21 cellular contexts compared by ENCODE assay signal in genomic region chr2:159086874-159087273, GRCh38.
DNase-seq lines count a peak whose midpoint lies in the region; ATAC-seq, FAIRE-seq and TF ChIP-seq lines count a peak whose summit lies in the region.
"Had no signal": no experiment of that assay in that cellular context is flagged by ENCODE, and none has a peak within 500 bp of the region (broad histone marks: within the 10 kb centered on the region; RNA-seq: fewer than 3 reads in every experiment).

No MANE protein-coding gene starts in this region.

- no peaks in the 10 kb centered on the region for H3K27me3 ChIP-seq in astrocyte (ENCODE audit: insufficient read depth, low read length)
- H3K27me3 ChIP-seq: adrenal gland, suprapubic skin had no signal

- no peak overlapping the region for H3K9ac ChIP-seq in astrocyte (ENCODE audit: low read length)
- H3K9ac ChIP-seq: SK-N-SH had no signal

- H3K4me3 ChIP-seq in astrocyte (ENCODE audit: insufficient read depth, low read depth, low read length) = no peak overlapping the region
- H3K4me3 ChIP-seq: adrenal gland, prostate gland, skin epidermis, suprapubic skin had no signal

- H3K79me2 ChIP-seq in astrocyte (ENCODE audit: insufficient read depth, low read length) = peaks cover 55% of the 10 kb centered on the region

- TF ChIP-seq CTCF in HFFc6 (IDR thresholded peaks at IDR 0.05) (no peak), astrocyte (IDR thresholded peaks at IDR 0.05; ENCODE audit: insufficient read depth, low read depth, low read length) (no peak)

- H4K20me1 ChIP-seq in astrocyte (ENCODE audit: insufficient read depth, low read length) = no peaks in the 10 kb centered on the region

- H3K9me3 Mint-ChIP-seq in HFFc6 (no peaks in the 10 kb centered on the region), astrocyte (ENCODE audit: unreplicated experiment) (no peaks in the 10 kb centered on the region)
- H3K9me3 Mint-ChIP-seq in naive thymus-derived CD8-positive, alpha-beta T cell = no peaks in the 10 kb centered on the region
- H3K9me3 Mint-ChIP-seq: activated T-helper 17 cell treated with anti-CD3 and anti-CD28 coated beads, Interleukin-2, amount 50 U/mL, for 72 hours; CD4-positive, alpha-beta memory T cell; dendritic cell treated with granulocyte-macrophage colony-stimulating factor and Interleukin-4, amounts not matched to agents 40 ng/mL and 50 ng/mL, for 4 days had no signal

- no peak for FAIRE-seq in astrocyte (lab: Jason Lieb, UNC)
- FAIRE-seq: bronchial epithelial cell, RCC 7860 had no signal

- H3K27ac Mint-ChIP-seq in HFFc6 (peak overlapping the region; percentile 27), astrocyte (ENCODE audit: unreplicated experiment) (peak overlapping the region; percentile 10)
- peak overlapping the region in 7 of 10 donors; percentile 12 to 78 (median 49) for H3K27ac Mint-ChIP-seq in naive thymus-derived CD8-positive, alpha-beta T cell
- H3K27ac Mint-ChIP-seq: activated T-helper 17 cell treated with anti-CD3 and anti-CD28 coated beads, Interleukin-2, amount 50 U/mL, for 72 hours; dendritic cell treated with granulocyte-macrophage colony-stimulating factor and Interleukin-4, amounts not matched to agents 40 ng/mL and 50 ng/mL, for 4 days had no signal

- no peaks in the 10 kb centered on the region for H3K9me3 ChIP-seq in astrocyte (ENCODE audit: insufficient read depth, low read depth, low read length)
- H3K9me3 ChIP-seq: adrenal gland, prostate gland, SK-N-SH, suprapubic skin had no signal

- H3K4me1 ChIP-seq in astrocyte (ENCODE audit: insufficient read depth, low read length) = peaks cover 47% of the 10 kb centered on the region

- peak in 1 of 2 donors; percentile 33 for ATAC-seq in naive thymus-derived CD8-positive, alpha-beta T cell
- no peak for ATAC-seq in HG02642 (IDR thresholded peaks at IDR 0.05; ENCODE audit: poor library complexity, unreplicated experiment)
- ATAC-seq in HG03354 (IDR thresholded peaks at IDR 0.05; ENCODE audit: poor library complexity, severe bottlenecking, unreplicated experiment) = no peak
- ATAC-seq: activated T-helper 17 cell treated with anti-CD3 and anti-CD28 coated beads, Interleukin-2, amount 50 U/mL, for 72 hours had no signal

- H3K4me3 Mint-ChIP-seq in HFFc6 = no peak overlapping the region
- no peak overlapping the region for H3K4me3 Mint-ChIP-seq in astrocyte (ENCODE audit: unreplicated experiment)
- peak overlapping the region in 6 of 10 donors; percentile 3 to 42 (median 25) for H3K4me3 Mint-ChIP-seq in naive thymus-derived CD8-positive, alpha-beta T cell
- H3K4me3 Mint-ChIP-seq: activated T-helper 17 cell treated with anti-CD3 and anti-CD28 coated beads, Interleukin-2, amount 50 U/mL, for 72 hours; dendritic cell treated with granulocyte-macrophage colony-stimulating factor and Interleukin-4, amounts not matched to agents 40 ng/mL and 50 ng/mL, for 4 days had no signal

- H3K27me3 Mint-ChIP-seq in HFFc6 (ENCODE audit: insufficient read depth) (no peaks in the 10 kb centered on the region; the same call in none of the 2 replicates), astrocyte (ENCODE audit: low read depth, unreplicated experiment) (no peaks in the 10 kb centered on the region)
- no peaks in the 10 kb centered on the region for H3K27me3 Mint-ChIP-seq in naive thymus-derived CD8-positive, alpha-beta T cell
- H3K27me3 Mint-ChIP-seq: activated T-helper 17 cell treated with anti-CD3 and anti-CD28 coated beads, Interleukin-2, amount 50 U/mL, for 72 hours; dendritic cell treated with granulocyte-macrophage colony-stimulating factor and Interleukin-4, amounts not matched to agents 40 ng/mL and 50 ng/mL, for 4 days had no signal

- H3K36me3 Mint-ChIP-seq in HFFc6 (ENCODE audit: low read depth) = no peaks in the 10 kb centered on the region
- peaks cover 7% of the 10 kb centered on the region for H3K36me3 Mint-ChIP-seq in astrocyte (ENCODE audit: low read depth, unreplicated experiment)
- no peaks in the 10 kb centered on the region for H3K36me3 Mint-ChIP-seq in naive thymus-derived CD8-positive, alpha-beta T cell
- H3K36me3 Mint-ChIP-seq: CD4-positive, alpha-beta memory T cell had no signal

- DNase-seq in COLO829 (ENCODE audit: low spot score) (peak; percentile 71), HFFc6 (no peak), astrocyte (ENCODE audit: low read depth) (no peak), NCI-H748 (lab: John Stamatoyannopoulos, UW; ENCODE audit: unreplicated experiment) (no peak)
- no peak for DNase-seq in naive thymus-derived CD8-positive, alpha-beta T cell
- DNase-seq: activated CD4-positive, alpha-beta T cell treated with anti-CD3 and anti-CD28 coated beads, Interleukin-2, amount 50 U/mL, for 1 hour; CD4-positive, alpha-beta memory T cell; NCI-H1105; NCI-H2081 treated with DMSO at 0.1 percent for 48 hours; SK-N-SH; stimulated activated CD4-positive, alpha-beta T cell treated with anti-CD3 and anti-CD28 coated beads, Interleukin-1b, Interleukin-23, amount 100 ng/mL, for 48 hours had no signal

- POLR2A ChIA-PET in naive thymus-derived CD8-positive, alpha-beta T cell (lab: Charles Lee) = interaction anchor here (0.6 to 0.7 kb wide), 4 partner anchors 32 to 1646 kb away, joined by 3 read pairs; no protein-coding TSS in a partner anchor

- H3K27ac ChIP-seq in astrocyte (ENCODE audit: low read depth, low read length) = no peak overlapping the region
- H3K27ac ChIP-seq: adrenal gland, prostate gland, suprapubic skin had no signal

- H2AFZ ChIP-seq in astrocyte (ENCODE audit: low read depth, low read length) = no peak overlapping the region

- no peak overlapping the region for H3K4me2 ChIP-seq in astrocyte (ENCODE audit: low read length)
- H3K4me2 ChIP-seq: SK-N-SH had no signal

- peaks cover 83% of the 10 kb centered on the region for H3K4me1 Mint-ChIP-seq in HFFc6 (ENCODE audit: low read depth)
- peaks cover 46% of the 10 kb centered on the region for H3K4me1 Mint-ChIP-seq in astrocyte (ENCODE audit: low read depth, unreplicated experiment)
- peaks cover 27 to 51% (median 31%) of the 10 kb centered on the region in 4 donors for H3K4me1 Mint-ChIP-seq in naive thymus-derived CD8-positive, alpha-beta T cell

- H3K36me3 ChIP-seq in astrocyte (ENCODE audit: insufficient read depth, low read length) = no peaks in the 10 kb centered on the region
- H3K36me3 ChIP-seq: adrenal gland, prostate gland, suprapubic skin had no signal

Comparison
In these comparisons a context has a peak if more than half of its experiments do, and no peak if none do; other contexts are left out.
1. H3K4me3 Mint-ChIP-seq: peak in naive thymus-derived CD8-positive, alpha-beta T cell (6 of 10); none in HFFc6 (single experiment) and astrocyte (single experiment).
2. Peak in every context shown above with its lines, with median percentiles within 50 percentile points of each other: H3K27ac Mint-ChIP-seq.